In the genomic region with DNA sequence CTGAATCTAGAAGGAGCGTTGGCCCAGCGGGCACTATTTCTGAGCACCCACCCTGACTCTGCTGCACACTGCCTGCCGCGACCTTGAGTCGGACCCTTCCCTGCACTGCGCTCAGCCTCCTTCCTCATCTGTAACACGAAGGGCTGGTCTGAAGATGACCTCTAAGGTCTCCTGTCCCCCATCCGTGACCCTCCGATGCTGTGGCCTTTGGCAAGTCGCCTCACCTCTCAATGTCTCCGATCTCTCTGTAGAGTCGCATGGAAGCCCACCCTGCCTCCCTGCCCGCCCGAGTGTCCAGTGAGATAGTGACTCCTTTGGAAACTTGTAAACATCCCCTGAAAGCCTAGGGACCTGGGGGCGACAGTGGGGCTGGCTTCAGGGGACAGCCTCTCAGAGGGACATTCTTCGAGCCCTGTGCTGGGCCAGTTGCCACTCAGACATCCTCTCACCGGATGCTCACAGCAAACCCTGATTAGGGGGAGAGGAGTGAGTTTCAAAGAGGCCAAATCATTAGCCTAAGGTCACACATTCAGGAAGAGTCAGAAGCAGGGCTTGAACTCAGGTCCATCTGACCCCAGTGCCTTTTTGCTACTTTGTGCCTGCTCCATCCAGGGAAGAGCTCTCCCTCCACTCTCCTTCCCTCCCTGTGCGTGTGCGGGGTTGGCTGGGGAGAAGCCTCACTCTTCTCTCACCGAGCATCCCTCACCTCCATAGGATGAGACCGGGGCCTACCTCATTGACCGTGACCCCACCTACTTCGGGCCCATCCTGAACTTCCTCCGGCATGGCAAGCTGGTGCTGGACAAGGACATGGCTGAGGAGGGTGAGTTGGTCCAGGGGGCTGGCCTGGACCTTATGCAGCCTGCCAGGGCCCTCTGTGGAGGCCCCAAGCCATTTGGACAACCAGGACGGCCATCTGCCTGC, we compare ENCODE assay signal across 8 cellular contexts. TPM values are rescaled to one million over a fixed set of nuclear protein-coding genes. Genes with fewer than 3 reads are reported as not detected.
A peak's percentile ranks its signal among the peaks of the same experiment; 100 is the strongest.
DNase-seq lines count a peak whose midpoint lies in the region; ATAC-seq and TF ChIP-seq lines count a peak whose summit lies in the region.

No MANE protein-coding gene starts in this region.

- no peaks in the 10 kb centered on the region for H3K9me3 ChIP-seq in BE2C
- no peaks in the 10 kb centered on the region for H3K9me3 ChIP-seq in MG63
- H3K9me3 ChIP-seq in effector memory CD4-positive, alpha-beta T cell (ENCODE audit: control insufficient read depth, low read length): no peaks in the 10 kb centered on the region

- H3K4me1 Mint-ChIP-seq in nephron progenitor cell: peaks cover 15% of the 10 kb centered on the region

- peak overlapping the region; percentile 88 for H3K4me3 Mint-ChIP-seq in nephron progenitor cell

- H3K36me3 ChIP-seq in BE2C: peaks cover 8% of the 10 kb centered on the region
- no peaks in the 10 kb centered on the region for H3K36me3 ChIP-seq in MG63
- peaks cover 24% of the 10 kb centered on the region for H3K36me3 ChIP-seq in effector memory CD4-positive, alpha-beta T cell (ENCODE audit: control insufficient read depth, insufficient read depth, low read length)

- no peak for ATAC-seq in HG02759 (IDR thresholded peaks at IDR 0.05; ENCODE audit: unreplicated experiment)

- H3K27ac ChIP-seq in effector memory CD4-positive, alpha-beta T cell (ENCODE audit: insufficient read depth, low read length, poor library complexity, severe bottlenecking): no peak overlapping the region

- H3K9me3 Mint-ChIP-seq in nephron progenitor cell: no peaks in the 10 kb centered on the region

- DNase-seq in BE2C (no peak), MG63 (no peak), nephron progenitor cell (no peak), NCI-H345 treated with DMSO at 0.1 percent for 48 hours (lab: John Stamatoyannopoulos, UW; ENCODE audit: unreplicated experiment) (no peak), NCI-H2196 treated with DMSO at 0.1 percent for 48 hours (lab: John Stamatoyannopoulos, UW; ENCODE audit: unreplicated experiment) (no peak), kidney glomerular epithelial cell (lab: John Stamatoyannopoulos, UW) (no peak)
- no peak for DNase-seq in effector memory CD4-positive, alpha-beta T cell

- peaks cover 5% of the 10 kb centered on the region for H3K4me1 ChIP-seq in BE2C
- H3K4me1 ChIP-seq in effector memory CD4-positive, alpha-beta T cell (ENCODE audit: control insufficient read depth, insufficient read depth, low read length, poor library complexity, severe bottlenecking): peaks cover 7% of the 10 kb centered on the region

- TF ChIP-seq CTCF in BE2C (IDR thresholded peaks at IDR 0.05; ENCODE audit: low read depth, low read length) (no peak), nephron progenitor cell (IDR thresholded peaks at IDR 0.05) (no peak)

- H3K27me3 Mint-ChIP-seq in nephron progenitor cell (ENCODE audit: low read depth, poor library complexity): peaks cover 6% of the 10 kb centered on the region

- H3K27ac Mint-ChIP-seq in nephron progenitor cell: peak overlapping the region; percentile 13

- peak overlapping the region; percentile 71 for H3K4me3 ChIP-seq in BE2C (ENCODE audit: low read depth, low read length)
- H3K4me3 ChIP-seq in MG63: peak overlapping the region; percentile 55
- peak overlapping the region; percentile 73 for H3K4me3 ChIP-seq in effector memory CD4-positive, alpha-beta T cell (ENCODE audit: insufficient read depth, low read depth, low read length, poor library complexity, severe bottlenecking)

- H3K27me3 ChIP-seq in BE2C (no peaks in the 10 kb centered on the region), MG63 (no peaks in the 10 kb centered on the region)
- H3K27me3 ChIP-seq in effector memory CD4-positive, alpha-beta T cell (replicated peaks; ENCODE audit: control insufficient read depth, insufficient read depth, low read length, poor library complexity, severe bottlenecking): no peaks in the 10 kb centered on the region

- no peaks in the 10 kb centered on the region for H3K36me3 Mint-ChIP-seq in nephron progenitor cell (ENCODE audit: low read depth)

RNA-seq across cellular contexts. Expression of gene KCTD17, which starts 1.1 kb away (rescaled TPM):
- 105 TPM for polyA plus RNA-seq in BE2C (2012; ENCODE audit: insufficient read depth, insufficient read length, low read depth)
- total RNA-seq in MG63 (2014; rRNA removed; shearing (Covaris generic); ENCODE audit: low replicate concordance): 7.6 and 29.1 TPM in 2 replicates

RNA-seq across cellular contexts. Expression of gene MPST, which starts 33.1 kb away (rescaled TPM):
- polyA plus RNA-seq in BE2C (2012; ENCODE audit: insufficient read depth, insufficient read length, low read depth): 113 TPM
- total RNA-seq in MG63 (2014; rRNA removed; shearing (Covaris generic); ENCODE audit: low replicate concordance): 95.7 and 112 TPM in 2 replicates

RNA-seq across cellular contexts. Expression of gene TST, which starts 33.4 kb away (rescaled TPM):
- 11.4 TPM for polyA plus RNA-seq in BE2C (2012; ENCODE audit: insufficient read depth, insufficient read length, low read depth)
- total RNA-seq in MG63 (2014; rRNA removed; shearing (Covaris generic); ENCODE audit: low replicate concordance): 29.6 and 52.6 TPM in 2 replicates

RNA-seq across cellular contexts. Expression of gene TMPRSS6, which starts 56.9 kb away (rescaled TPM):
- polyA plus RNA-seq in BE2C (2012; ENCODE audit: insufficient read depth, insufficient read length, low read depth): 0.74 TPM
- not detected in 2 replicates for total RNA-seq in MG63 (2014; rRNA removed; shearing (Covaris generic); ENCODE audit: low replicate concordance)
